8 cellular contexts compared by ENCODE assay signal in the genomic region with DNA sequence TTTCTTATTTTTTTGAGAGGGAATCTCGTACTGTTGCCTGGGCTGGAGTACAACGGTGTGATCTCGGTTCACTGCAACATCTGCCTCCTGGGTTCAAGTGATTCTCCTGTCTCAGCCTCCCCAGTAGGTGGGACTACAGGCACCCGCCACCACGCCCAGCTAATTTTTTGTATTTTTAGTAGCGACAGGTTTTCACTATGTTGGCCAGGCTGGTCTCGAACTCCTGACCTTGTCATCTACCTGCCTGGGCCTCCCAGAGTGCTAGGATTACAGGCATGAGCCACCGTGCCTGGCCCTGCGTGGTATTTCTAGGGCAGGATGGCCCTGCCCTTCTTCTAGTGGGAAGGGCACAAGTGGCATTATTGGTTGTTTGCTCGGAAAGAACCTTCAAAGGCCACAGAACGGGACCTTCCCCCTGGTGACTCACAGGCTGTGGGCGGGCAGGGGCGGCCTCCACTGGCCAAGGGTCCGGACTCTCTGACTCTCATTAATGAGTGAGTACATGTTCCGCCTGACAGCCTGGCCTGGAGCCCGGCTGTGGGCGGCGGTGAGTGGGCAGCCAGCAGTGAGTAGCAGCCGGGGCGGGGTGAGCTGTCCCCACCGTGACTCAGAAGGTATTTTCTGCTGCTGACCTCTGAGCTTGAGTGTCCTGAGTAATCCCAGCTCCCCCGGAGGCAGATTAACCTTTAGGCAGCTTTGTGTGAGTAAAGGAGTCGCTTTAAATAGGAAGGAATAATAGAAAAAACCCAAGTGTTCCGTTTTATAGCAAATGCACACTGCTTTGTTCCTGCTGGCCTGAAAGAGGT. TPM values are rescaled to one million over a fixed set of nuclear protein-coding genes. Genes with fewer than 3 reads are reported as not detected.
A peak's percentile ranks its signal among the peaks of the same experiment; 100 is the strongest.
DNase-seq lines count a peak whose midpoint lies in the region; TF ChIP-seq lines count a peak whose summit lies in the region.

No MANE protein-coding gene starts in this region.

- H3K36me3 ChIP-seq in mucosa of stomach (ENCODE audit: control insufficient read depth, insufficient read depth, low read length): no peaks in the 10 kb centered on the region

- H3K27me3 Mint-ChIP-seq in HFFc6 (ENCODE audit: insufficient read depth): no peaks in the 10 kb centered on the region; the same call in 1 of the 2 replicates

- H3K27me3 ChIP-seq in mucosa of stomach (ENCODE audit: control insufficient read depth, insufficient read depth, low read length): no peaks in the 10 kb centered on the region

- peak overlapping the region; percentile 95 for H3K27ac Mint-ChIP-seq in HFFc6

- no peaks in the 10 kb centered on the region for H3K9me3 ChIP-seq in mucosa of stomach (ENCODE audit: control insufficient read depth, low read length)

- H3K4me1 ChIP-seq in mucosa of stomach (ENCODE audit: control insufficient read depth, insufficient read depth, low read length): peaks cover 76% of the 10 kb centered on the region

- peak overlapping the region; percentile 1 for H3K4me3 ChIP-seq in GM12875 (ENCODE audit: low read depth, low read length)
- no peak overlapping the region for H3K4me3 ChIP-seq in epithelial cell of esophagus (ENCODE audit: low read length)
- no peak overlapping the region for H3K4me3 ChIP-seq in mucosa of stomach (ENCODE audit: low read length)

- DNase-seq in HFFc6 (peak; percentile 99), NCI-H2227 (lab: John Stamatoyannopoulos, UW; ENCODE audit: unreplicated experiment) (peak; percentile 27), epithelial cell of esophagus (ENCODE audit: low read depth) (peak; percentile 98), NCI-H146 treated with DMSO at 0.1 percent for 48 hours (lab: John Stamatoyannopoulos, UW; ENCODE audit: unreplicated experiment) (no peak)
- DNase-seq in activated CD8-positive, alpha-beta memory T cell treated with anti-CD3 and anti-CD28 coated beads for 48 hours (ENCODE audit: low read depth in 2 of 3, low spot score in 2 of 3): peak; percentile 56 to 89 (median 81)
- DNase-seq in stimulated activated CD8-positive, alpha-beta memory T cell treated with anti-CD3 and anti-CD28 coated beads, Interleukin-7, amount 100 ng/mL, for 4 hours (ENCODE audit: low read depth in 2 of 2): peak; percentile 73 to 84

- peak overlapping the region; percentile 68 for H3K9ac ChIP-seq in mucosa of stomach (ENCODE audit: low read length)

- no peaks in the 10 kb centered on the region for H3K9me3 Mint-ChIP-seq in HFFc6

- H3K36me3 Mint-ChIP-seq in HFFc6 (ENCODE audit: low read depth): peaks cover 6% of the 10 kb centered on the region

- TF ChIP-seq CTCF in GM12875 (IDR thresholded peaks at IDR 0.05; ENCODE audit: borderline replicate concordance, insufficient read depth, low read depth, low read length) (no peak), HFFc6 (IDR thresholded peaks at IDR 0.05) (peak; percentile 36; the same call in 1 of the 2 replicates), epithelial cell of esophagus (IDR thresholded peaks at IDR 0.05; ENCODE audit: insufficient read depth, low read depth, low read length, missing control alignments) (no peak)

- H3K4me1 Mint-ChIP-seq in HFFc6 (ENCODE audit: low read depth): peaks cover 46% of the 10 kb centered on the region

- H3K4me3 Mint-ChIP-seq in HFFc6: peak overlapping the region; percentile 94

RNA-seq across cellular contexts. Expression of gene DOT1L, which starts 5.1 kb away (rescaled TPM):
- 10 to 100 TPM; 18.5 to 22.9 (median 21.3) TPM for total RNA-seq in HFFc6 (2021; fragmentation: NEBNext Ultra II Directional; extraction: Animal tissue kit (Norgen Biotek cat#: 25700))

RNA-seq across cellular contexts. Expression of gene AP3D1, which starts 17.5 kb away (rescaled TPM):
- 100 to 1,000 TPM; 139 to 169 (median 151) TPM for total RNA-seq in HFFc6 (2021; fragmentation: NEBNext Ultra II Directional; extraction: Animal tissue kit (Norgen Biotek cat#: 25700))
